In genomic region chr11:64502634-64503033, GRCh38 we compare ENCODE assay signal across 29 cellular contexts. TPM values are rescaled to one million over a fixed set of nuclear protein-coding genes. Genes with fewer than 3 reads are reported as not detected.
A peak's percentile ranks its signal among the peaks of the same experiment; 100 is the strongest.
DNase-seq lines count a peak whose midpoint lies in the region; ATAC-seq and TF ChIP-seq lines count a peak whose summit lies in the region.
"Had no signal": no experiment of that assay in that cellular context is flagged by ENCODE, and none has a peak within 500 bp of the region (broad histone marks: within the 10 kb centered on the region; RNA-seq: fewer than 3 reads in every experiment).

No MANE protein-coding gene starts in this region.

- peaks cover 14% of the 10 kb centered on the region for H3F3A ChIP-seq in Loucy (ENCODE audit: low read depth)

- H3K4me2 ChIP-seq in Loucy (ENCODE audit: low read depth, low read length, poor library complexity, severe bottlenecking), result no peak overlapping the region

- H3K79me2 ChIP-seq in Loucy (ENCODE audit: insufficient read depth, low read length), result peaks cover 9% of the 10 kb centered on the region; the same call in 1 of the 2 replicates

- peak; percentile 32 for DNase-seq in RPMI8226
- DNase-seq in left kidney (ENCODE audit: low read depth, low spot score), result peak; percentile 8
- DNase-seq in NCI-H187 (lab: John Stamatoyannopoulos, UW), result no peak
- DNase-seq in occipital lobe (lab: John Stamatoyannopoulos, UW), result no peak
- DNase-seq in globus pallidus (ENCODE audit: low spot score), result no peak
- DNase-seq: Caco-2; CD8-positive, alpha-beta T cell; DMS79; EL; GDM1; H7; KBM-7; NCI-H1048; NCI-H1694; NCI-H2081; NCI-H446 treated with DMSO at 0.1 percent for 48 hours; NCI-H526; NK-92 treated with Interleukin-12 subunit alpha and Interleukin-12 subunit beta, amount 100 ng/mL, for 24 hours; PC-3; SJCRH30; T-helper 1 cell had no signal

- H3K36me3 ChIP-seq in KOPT-K1 (ENCODE audit: insufficient read depth, low read length) (no peaks in the 10 kb centered on the region), Loucy (ENCODE audit: insufficient read depth, low read length) (no peaks in the 10 kb centered on the region; the same call in 1 of the 2 replicates)
- H3K36me3 ChIP-seq: SJCRH30 had no signal

- H2AFZ ChIP-seq in Loucy (ENCODE audit: low read length), result no peak overlapping the region

- H3K4me3 ChIP-seq in Loucy (ENCODE audit: low read length, poor library complexity, severe bottlenecking), result no peak overlapping the region
- H3K4me3 ChIP-seq: GM12878, SJCRH30 had no signal

- H3K9me3 ChIP-seq in KOPT-K1 (ENCODE audit: insufficient read depth, low read length, poor library complexity, severe bottlenecking) (peaks cover 9% of the 10 kb centered on the region), Loucy (ENCODE audit: insufficient read depth, low read depth, low read length) (peaks cover 15% of the 10 kb centered on the region; the same call in 1 of the 2 replicates)
- H3K9me3 ChIP-seq: Caco-2, SJCRH30 had no signal

- peaks cover 76% of the 10 kb centered on the region for H3K4me1 ChIP-seq in Loucy (ENCODE audit: insufficient read depth, low read length, poor library complexity, severe bottlenecking)
- H3K4me1 ChIP-seq: SJCRH30 had no signal

- H4K20me1 ChIP-seq in Loucy (ENCODE audit: insufficient read depth, low read length, poor library complexity, severe bottlenecking), result no peaks in the 10 kb centered on the region

- TF ChIP-seq CTCF in Loucy (conservative IDR thresholded peaks at IDR 0.05; ENCODE audit: low read length), result no peak

- H3K27me3 ChIP-seq in Loucy (ENCODE audit: insufficient read depth, low read length, poor library complexity, severe bottlenecking), result no peaks in the 10 kb centered on the region
- H3K27me3 ChIP-seq: SJCRH30 had no signal

- peak overlapping the region; percentile 91 for H3K9ac ChIP-seq in Loucy (ENCODE audit: low read depth, low read length, poor library complexity, severe bottlenecking)

- ATAC-seq in HG03175 (IDR thresholded peaks at IDR 0.05; ENCODE audit: unreplicated experiment), result no peak
- ATAC-seq: CD8-positive, alpha-beta T cell; GM12878; PC-3; Right ventricle myocardium inferior had no signal

- peak overlapping the region; percentile 99 for H3K27ac ChIP-seq in KOPT-K1 (ENCODE audit: low read depth, low read length, poor library complexity, severe bottlenecking)
- H3K27ac ChIP-seq: C4-2B, SJCRH30 had no signal

- H3K9me2 ChIP-seq in Loucy (replicated peaks; ENCODE audit: low read depth, low read length), result no peaks in the 10 kb centered on the region

RNA-seq across cellular contexts. Expression of gene SLC22A11, which starts 53.1 kb away (rescaled TPM):
- total RNA-seq in occipital lobe, result not detected
- total RNA-seq: A673; CD8-positive, alpha-beta T cell; GM12878; H7; HT1080; PC-3; Right ventricle myocardium inferior; SJCRH30 had no signal

Comparison
In these comparisons a context has a peak if more than half of its experiments do, and no peak if none do; other contexts are left out.
1. DNase-seq: peak in RPMI8226 (single experiment) and left kidney (single experiment); none in NCI-H187 (0 of 2), occipital lobe (single experiment) and globus pallidus (single experiment).